In the genomic region with DNA sequence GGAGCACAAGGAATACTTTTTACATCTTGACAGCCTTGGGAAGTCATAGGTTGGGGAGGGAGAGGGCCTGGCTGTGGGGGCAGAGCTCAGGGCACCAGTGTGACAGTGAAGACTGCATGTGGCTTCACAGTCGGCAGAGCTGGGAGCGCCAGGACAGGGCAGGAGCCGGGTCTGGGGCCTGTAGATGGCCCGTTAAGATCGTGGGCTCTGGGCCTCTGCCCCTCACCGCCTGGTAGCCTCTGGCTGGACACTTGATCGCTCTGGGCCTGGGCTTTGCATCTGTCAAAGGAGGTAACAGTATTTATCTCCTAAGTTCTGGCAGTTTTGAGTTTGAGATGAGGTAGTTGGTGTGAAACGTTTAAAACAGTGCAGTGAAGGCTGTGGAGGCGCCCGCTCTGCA, we compare ENCODE assay signal across 17 cellular contexts. TPM values are rescaled to one million over a fixed set of nuclear protein-coding genes. Genes with fewer than 3 reads are reported as not detected.
DNase-seq lines count a peak whose midpoint lies in the region; ATAC-seq and TF ChIP-seq lines count a peak whose summit lies in the region.
"Had no signal": no experiment of that assay in that cellular context is flagged by ENCODE, and none has a peak within 500 bp of the region (broad histone marks: within the 10 kb centered on the region; RNA-seq: fewer than 3 reads in every experiment).

No MANE protein-coding gene starts in this region.

- H3K27me3 Mint-ChIP-seq in activated naive CD4-positive, alpha-beta T cell treated with anti-CD3 and anti-CD28 coated beads, Interleukin-2, amount 10 ng/mL, durations not matched to agents 7 days and 5 days = no peaks in the 10 kb centered on the region
- H3K27me3 Mint-ChIP-seq in activated naive CD4-positive, alpha-beta T cell treated with anti-CD3 and anti-CD28 coated beads for 36 hours (ENCODE audit: low read depth) = no peaks in the 10 kb centered on the region
- H3K27me3 Mint-ChIP-seq in CD4-positive, CD25-positive, alpha-beta regulatory T cell = no peaks in the 10 kb centered on the region
- H3K27me3 Mint-ChIP-seq in natural killer cell (ENCODE audit: low read depth in 2 of 2) = no peaks in the 10 kb centered on the region
- no peaks in the 10 kb centered on the region for H3K27me3 Mint-ChIP-seq in type B pancreatic cell

- CTCF ChIA-PET in activated naive CD4-positive, alpha-beta T cell treated with anti-CD3 and anti-CD28 coated beads, Interleukin-2, amount 10 ng/mL, durations not matched to agents 7 days and 5 days (lab: Charles Lee) = interaction anchor here (11.2 to 14.6 kb wide), 2 partner anchors 184 to 195 kb away, joined by 155 to 231 read pairs; no protein-coding TSS in a partner anchor
- CTCF ChIA-PET in activated naive CD4-positive, alpha-beta T cell treated with anti-CD3 and anti-CD28 coated beads for 36 hours (lab: Charles Lee) = interaction anchor here (1.2 to 8.5 kb wide), 3 partner anchors 145 to 194 kb away, joined by 3 to 100 read pairs (median 82); no protein-coding TSS in a partner anchor

- no peaks in the 10 kb centered on the region for H3K9me3 ChIP-seq in CD4-positive, CD25-positive, alpha-beta regulatory T cell (ENCODE audit: control insufficient read depth in 2 of 2, low read length in 2 of 2)
- no peaks in the 10 kb centered on the region for H3K9me3 ChIP-seq in spleen
- H3K9me3 ChIP-seq: BE2C had no signal

- intact Hi-C loops in activated naive CD4-positive, alpha-beta T cell treated with anti-CD3 and anti-CD28 coated beads for 36 hours (cut with micrococcal nuclease) = loop anchor here (5.0 kb wide), 1 partner anchor 133 kb away; no protein-coding TSS in a partner anchor
- intact Hi-C loops in natural killer cell (cut with micrococcal nuclease) = no loop called here
- intact Hi-C loops in spleen (cut with DNase I; ENCODE audit: low total_unique reads) = no loop called here

- no peak for TF ChIP-seq CTCF in natural killer cell (IDR thresholded peaks at IDR 0.05)
- no peak for TF ChIP-seq CTCF in spleen (IDR thresholded peaks at IDR 0.05 in 8 of 11, conservative IDR thresholded peaks at IDR 0.05 in 3 of 11)
- no peak for TF ChIP-seq CTCF in type B pancreatic cell (conservative IDR thresholded peaks at IDR 0.05)

- H3K9me3 Mint-ChIP-seq in activated naive CD4-positive, alpha-beta T cell treated with anti-CD3 and anti-CD28 coated beads, Interleukin-2, amount 10 ng/mL, durations not matched to agents 7 days and 5 days = no peaks in the 10 kb centered on the region
- H3K9me3 Mint-ChIP-seq in activated naive CD4-positive, alpha-beta T cell treated with anti-CD3 and anti-CD28 coated beads for 36 hours = no peaks in the 10 kb centered on the region
- no peaks in the 10 kb centered on the region for H3K9me3 Mint-ChIP-seq in CD4-positive, CD25-positive, alpha-beta regulatory T cell
- H3K9me3 Mint-ChIP-seq in natural killer cell (no peaks in the 10 kb centered on the region), type B pancreatic cell (no peaks in the 10 kb centered on the region)

- H3K4me3 ChIP-seq in CD4-positive, CD25-positive, alpha-beta regulatory T cell (ENCODE audit: low read depth, low read length) = no peak overlapping the region
- H3K4me3 ChIP-seq in spleen = no peak overlapping the region
- H3K4me3 ChIP-seq: K562 had no signal

- 91 to 99% (median 95%) methylated on average over 10 of the region's 10 CpGs for WGBS in spleen, 5 donors

- no peak for ATAC-seq in CD4-positive, CD25-positive, alpha-beta regulatory T cell (ENCODE audit: low read depth in 2 of 2)
- ATAC-seq in natural killer cell = no peak
- no peak for ATAC-seq in GM21367 (IDR thresholded peaks at IDR 0.05; ENCODE audit: unreplicated experiment)
- ATAC-seq: K562 had no signal

- peaks cover 14% of the 10 kb centered on the region for H3K36me3 ChIP-seq in CD4-positive, CD25-positive, alpha-beta regulatory T cell (ENCODE audit: control insufficient read depth, insufficient read depth, low read length)
- peaks cover 0 to 71% (median 31%) of the 10 kb centered on the region in 6 donors for H3K36me3 ChIP-seq in spleen

- H3K36me3 Mint-ChIP-seq in activated naive CD4-positive, alpha-beta T cell treated with anti-CD3 and anti-CD28 coated beads, Interleukin-2, amount 10 ng/mL, durations not matched to agents 7 days and 5 days = peaks cover 26% of the 10 kb centered on the region
- peaks cover 22% of the 10 kb centered on the region for H3K36me3 Mint-ChIP-seq in activated naive CD4-positive, alpha-beta T cell treated with anti-CD3 and anti-CD28 coated beads for 36 hours (ENCODE audit: low read depth)
- peaks cover 11% of the 10 kb centered on the region for H3K36me3 Mint-ChIP-seq in CD4-positive, CD25-positive, alpha-beta regulatory T cell
- no peaks in the 10 kb centered on the region for H3K36me3 Mint-ChIP-seq in natural killer cell
- H3K36me3 Mint-ChIP-seq in type B pancreatic cell = no peaks in the 10 kb centered on the region

- no peak overlapping the region for H3K4me3 Mint-ChIP-seq in activated naive CD4-positive, alpha-beta T cell treated with anti-CD3 and anti-CD28 coated beads, Interleukin-2, amount 10 ng/mL, durations not matched to agents 7 days and 5 days
- no peak overlapping the region for H3K4me3 Mint-ChIP-seq in activated naive CD4-positive, alpha-beta T cell treated with anti-CD3 and anti-CD28 coated beads for 36 hours
- H3K4me3 Mint-ChIP-seq in CD4-positive, CD25-positive, alpha-beta regulatory T cell = peak overlapping the region in 1 of 4 donors; percentile 49
- H3K4me3 Mint-ChIP-seq in natural killer cell = peak overlapping the region; percentile 17
- no peak overlapping the region for H3K4me3 Mint-ChIP-seq in type B pancreatic cell

- TF ChIP-seq POLR2A in spleen (IDR thresholded peaks at IDR 0.05) = no peak

- peaks cover 42% of the 10 kb centered on the region for H3K4me1 Mint-ChIP-seq in activated naive CD4-positive, alpha-beta T cell treated with anti-CD3 and anti-CD28 coated beads, Interleukin-2, amount 10 ng/mL, durations not matched to agents 7 days and 5 days
- H3K4me1 Mint-ChIP-seq in activated naive CD4-positive, alpha-beta T cell treated with anti-CD3 and anti-CD28 coated beads for 36 hours (ENCODE audit: low read depth) = peaks cover 37% of the 10 kb centered on the region
- peaks cover 14 to 57% (median 31%) of the 10 kb centered on the region in 4 donors for H3K4me1 Mint-ChIP-seq in CD4-positive, CD25-positive, alpha-beta regulatory T cell
- H3K4me1 Mint-ChIP-seq in natural killer cell = peaks cover 23 to 27% of the 10 kb centered on the region in 2 donors
- peaks cover 20% of the 10 kb centered on the region for H3K4me1 Mint-ChIP-seq in type B pancreatic cell (ENCODE audit: unreplicated experiment)

- H3K27me3 ChIP-seq in CD4-positive, CD25-positive, alpha-beta regulatory T cell (ENCODE audit: control insufficient read depth, insufficient read depth, low read length) = no peaks in the 10 kb centered on the region
- H3K27me3 ChIP-seq in spleen (replicated peaks in 1 of 7) = no peaks in the 10 kb centered on the region
- H3K27me3 ChIP-seq: BE2C had no signal

- DNase-seq in activated naive CD4-positive, alpha-beta T cell treated with anti-CD3 and anti-CD28 coated beads, Interleukin-2, amount 10 ng/mL, durations not matched to agents 7 days and 5 days = no peak
- DNase-seq in activated naive CD4-positive, alpha-beta T cell treated with anti-CD3 and anti-CD28 coated beads for 36 hours = no peak
- DNase-seq in CD4-positive, CD25-positive, alpha-beta regulatory T cell = no peak
- DNase-seq in natural killer cell = no peak
- peak; percentile 59 for DNase-seq in spleen
- DNase-seq in type B pancreatic cell (ENCODE audit: extremely low spot score, unreplicated experiment) = no peak
- DNase-seq in AG08395 (ENCODE audit: low spot score) = no peak
- DNase-seq: DMS79 treated with DMSO at 0.1 percent for 48 hours, NCI-H1092 treated with DMSO at 0.1 percent for 48 hours, NCI-H2081, NCI-H2171 treated with DMSO at 0.1 percent for 48 hours, NCI-H446 treated with DMSO at 0.1 percent for 48 hours, NCI-H748 treated with DMSO at 0.1 percent for 48 hours, SHP77 treated with DMSO at 0.1 percent for 48 hours had no signal

- peak overlapping the region; percentile 2 for H3K27ac ChIP-seq in CD4-positive, CD25-positive, alpha-beta regulatory T cell (ENCODE audit: insufficient read depth, low read length, poor library complexity, severe bottlenecking)
- no peak overlapping the region for H3K27ac ChIP-seq in spleen

- H3K4me1 ChIP-seq in CD4-positive, CD25-positive, alpha-beta regulatory T cell (ENCODE audit: control insufficient read depth, insufficient read depth, low read length, poor library complexity, severe bottlenecking) = peaks cover 28% of the 10 kb centered on the region
- peaks cover 21 to 95% (median 66%) of the 10 kb centered on the region in 6 donors for H3K4me1 ChIP-seq in spleen
- H3K4me1 ChIP-seq: BE2C had no signal

- peak overlapping the region; percentile 45 for H3K27ac Mint-ChIP-seq in activated naive CD4-positive, alpha-beta T cell treated with anti-CD3 and anti-CD28 coated beads, Interleukin-2, amount 10 ng/mL, durations not matched to agents 7 days and 5 days
- no peak overlapping the region for H3K27ac Mint-ChIP-seq in activated naive CD4-positive, alpha-beta T cell treated with anti-CD3 and anti-CD28 coated beads for 36 hours
- H3K27ac Mint-ChIP-seq in CD4-positive, CD25-positive, alpha-beta regulatory T cell = no peak overlapping the region
- H3K27ac Mint-ChIP-seq in natural killer cell = no peak overlapping the region
- H3K27ac Mint-ChIP-seq in type B pancreatic cell = no peak overlapping the region

RNA-seq across cellular contexts. Expression of gene SLX9, which starts 4.8 kb away (rescaled TPM):
- 10 to 100 TPM; 61.8 to 63.4 TPM for total RNA-seq in activated naive CD4-positive, alpha-beta T cell treated with anti-CD3 and anti-CD28 coated beads for 36 hours
- total RNA-seq in CD4-positive, CD25-positive, alpha-beta regulatory T cell = 21.8 TPM
- 10 to 100 TPM in 3 of 4 donors, 1 to 10 TPM in 1; 7.6 to 12.0 (median 10.0) TPM for polyA plus RNA-seq in CD4-positive, CD25-positive, alpha-beta regulatory T cell
- 10 to 100 TPM; 12.8 to 22.9 (median 20.0) TPM for total RNA-seq in natural killer cell
- total RNA-seq in spleen = 10 to 100 TPM in 6 of 7 donors, 1 to 10 TPM in 1; 6.1 to 30.6 (median 26.4) TPM
- polyA plus RNA-seq in spleen = 10 to 100 TPM; 16.4 to 35.4 (median 28.5) TPM
- 25.6 and 33.3 TPM in 2 replicates for total RNA-seq in type B pancreatic cell (ENCODE audit: low replicate concordance)

RNA-seq across cellular contexts. Expression of gene ITGB2, which starts 23.9 kb away (rescaled TPM):
- total RNA-seq in activated naive CD4-positive, alpha-beta T cell treated with anti-CD3 and anti-CD28 coated beads for 36 hours = 100 to 1,000 TPM; 182 to 185 TPM
- total RNA-seq in CD4-positive, CD25-positive, alpha-beta regulatory T cell = 411 TPM
- polyA plus RNA-seq in CD4-positive, CD25-positive, alpha-beta regulatory T cell = 100 to 1,000 TPM; 415 to 519 (median 446) TPM
- total RNA-seq in natural killer cell (1,000 to 10,000 TPM; 1,223 to 1,393 (median 1,250) TPM), spleen (100 to 1,000 TPM; 285 to 754 (median 415) TPM), type B pancreatic cell (ENCODE audit: low replicate concordance) (0.36 and 0.80 TPM in 2 replicates)
- 100 to 1,000 TPM in 2 of 3 donors, 10 to 100 TPM in 1; 92.1 to 332 (median 250) TPM for polyA plus RNA-seq in spleen

Comparison
In these comparisons a context has a peak if more than half of its experiments do, and no peak if none do; other contexts are left out.
1. RNA of gene ITGB2, which starts 23.9 kb away (total RNA-seq): 1,223 to 1,393 TPM in natural killer cell, 285 to 754 TPM in spleen, 411 TPM in CD4-positive, CD25-positive, alpha-beta regulatory T cell (single experiment) and 182 to 185 TPM in activated naive CD4-positive, alpha-beta T cell treated with anti-CD3 and anti-CD28 coated beads for 36 hours; 0.36 to 0.80 TPM in type B pancreatic cell; every median in the first group is over 100 times any median in the second.